In the genomic region with DNA sequence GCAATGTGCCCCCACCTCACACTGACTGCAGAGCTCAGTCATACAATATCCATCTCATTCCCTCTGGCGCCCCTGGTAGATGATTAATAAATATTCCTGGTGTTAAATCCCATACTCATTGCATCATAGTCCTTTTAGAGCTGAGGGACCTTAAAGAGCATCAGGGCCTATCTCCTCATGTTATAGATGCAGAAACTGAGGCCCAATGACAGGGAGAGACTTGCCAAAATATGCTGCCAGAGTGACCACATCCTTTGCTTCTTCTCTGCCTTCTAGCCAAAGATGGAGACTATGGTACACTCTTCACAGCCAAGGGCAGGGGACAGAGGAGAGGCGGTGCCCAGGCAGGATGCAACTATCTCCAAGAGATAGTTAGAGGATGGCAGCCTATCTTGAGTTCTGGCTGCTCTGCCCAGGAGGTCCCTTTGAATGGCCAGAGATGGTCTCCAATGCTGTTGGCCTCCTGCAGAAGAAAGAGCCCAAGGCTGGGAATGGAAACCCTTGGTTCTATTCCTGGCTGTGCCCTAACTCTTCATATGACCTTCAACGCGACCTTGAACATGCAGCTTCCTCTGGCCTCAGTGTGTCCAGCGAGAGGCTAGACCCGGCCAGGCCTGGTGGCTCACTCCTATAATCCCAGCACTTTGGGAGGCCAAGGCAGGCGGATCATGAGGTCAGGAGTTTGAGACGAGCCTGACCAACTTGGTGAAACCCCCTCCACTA, we compare ENCODE assay signal across 1 cellular context.
TF ChIP-seq lines count a peak whose summit lies in the region.

No MANE protein-coding gene starts in this region.

TF ChIP-seq in HepG2, 621 proteins besides CTCF, POLR2A, EP300 and RAD21:
- no peak for TF ChIP-seq HNRNPH1 (optimal IDR thresholded peaks at IDR 0.05; ENCODE audit: low read depth, low read length)
- no peak for TF ChIP-seq ZNF883 (CRISPR knock-in tag; IDR thresholded peaks at IDR 0.05; ENCODE audit: not compliant biosample characterization)
- no peak for TF ChIP-seq THAP7 (CRISPR knock-in tag; IDR thresholded peaks at IDR 0.05)
- no peak for TF ChIP-seq ZNF691 (CRISPR knock-in tag; IDR thresholded peaks at IDR 0.05; ENCODE audit: borderline replicate concordance, low read depth)
- no peak for TF ChIP-seq RFXAP (CRISPR knock-in tag; IDR thresholded peaks at IDR 0.05; ENCODE audit: borderline replicate concordance)
- no peak for TF ChIP-seq ZNF549 (CRISPR knock-in tag; IDR thresholded peaks at IDR 0.05)
- TF ChIP-seq RBAK (CRISPR knock-in tag; IDR thresholded peaks at IDR 0.05): no peak
- no peak for TF ChIP-seq YEATS4 (CRISPR knock-in tag; IDR thresholded peaks at IDR 0.05; ENCODE audit: borderline replicate concordance)
- no peak for TF ChIP-seq MNT (IDR thresholded peaks at IDR 0.05)
- peak; percentile 73 for TF ChIP-seq CEBPB (IDR thresholded peaks at IDR 0.05; ENCODE audit: borderline replicate concordance, low read depth, low read length)
- no peak for TF ChIP-seq ZNF619 (CRISPR knock-in tag; IDR thresholded peaks at IDR 0.05)
- TF ChIP-seq MEIS1 (CRISPR knock-in tag; IDR thresholded peaks at IDR 0.05; ENCODE audit: borderline replicate concordance): no peak
- TF ChIP-seq HOXD1 (CRISPR knock-in tag; IDR thresholded peaks at IDR 0.05): no peak
- TF ChIP-seq ZNF704 (CRISPR knock-in tag; IDR thresholded peaks at IDR 0.05; ENCODE audit: borderline replicate concordance): no peak
- no peak for TF ChIP-seq ZNF720 (CRISPR knock-in tag; IDR thresholded peaks at IDR 0.05)
- peak; percentile 70 for TF ChIP-seq CEBPG (CRISPR knock-in tag; IDR thresholded peaks at IDR 0.05)
- peak; percentile 58; the same call in 1 of the 2 replicates for TF ChIP-seq ESRRA (CRISPR knock-in tag; IDR thresholded peaks at IDR 0.05; ENCODE audit: low read depth)
- no peak for TF ChIP-seq NFKB2 (CRISPR knock-in tag; IDR thresholded peaks at IDR 0.05; ENCODE audit: borderline replicate concordance)
- no peak for TF ChIP-seq FOXM1 (CRISPR knock-in tag; IDR thresholded peaks at IDR 0.05)
- TF ChIP-seq ONECUT2 (CRISPR knock-in tag; IDR thresholded peaks at IDR 0.05): no peak
- no peak for TF ChIP-seq TCF12 (IDR thresholded peaks at IDR 0.05)
- TF ChIP-seq TCF12 (CRISPR knock-in tag; IDR thresholded peaks at IDR 0.05): no peak
- TF ChIP-seq, protein P1, sequence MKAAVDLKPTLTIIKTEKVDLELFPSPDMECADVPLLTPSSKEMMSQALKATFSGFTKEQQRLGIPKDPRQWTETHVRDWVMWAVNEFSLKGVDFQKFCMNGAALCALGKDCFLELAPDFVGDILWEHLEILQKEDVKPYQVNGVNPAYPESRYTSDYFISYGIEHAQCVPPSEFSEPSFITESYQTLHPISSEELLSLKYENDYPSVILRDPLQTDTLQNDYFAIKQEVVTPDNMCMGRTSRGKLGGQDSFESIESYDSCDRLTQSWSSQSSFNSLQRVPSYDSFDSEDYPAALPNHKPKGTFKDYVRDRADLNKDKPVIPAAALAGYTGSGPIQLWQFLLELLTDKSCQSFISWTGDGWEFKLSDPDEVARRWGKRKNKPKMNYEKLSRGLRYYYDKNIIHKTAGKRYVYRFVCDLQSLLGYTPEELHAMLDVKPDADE (CRISPR knock-in tag; IDR thresholded peaks at IDR 0.05): no peak
- no peak for TF ChIP-seq GATAD1 (CRISPR knock-in tag; IDR thresholded peaks at IDR 0.05)
- TF ChIP-seq ZBTB3 (CRISPR knock-in tag; IDR thresholded peaks at IDR 0.05; ENCODE audit: borderline replicate concordance, low read depth): no peak
- TF ChIP-seq NFAT5 (CRISPR knock-in tag; IDR thresholded peaks at IDR 0.05): no peak
- TF ChIP-seq ATF4 (CRISPR knock-in tag; IDR thresholded peaks at IDR 0.05): peak in 1 of 2 experiments; percentile 43; a peak in 1 of 4 replicates
- TF ChIP-seq ZNF839 (CRISPR knock-in tag; IDR thresholded peaks at IDR 0.05; ENCODE audit: borderline replicate concordance): no peak
